1 cellular context compared by ENCODE assay signal in the genomic region with DNA sequence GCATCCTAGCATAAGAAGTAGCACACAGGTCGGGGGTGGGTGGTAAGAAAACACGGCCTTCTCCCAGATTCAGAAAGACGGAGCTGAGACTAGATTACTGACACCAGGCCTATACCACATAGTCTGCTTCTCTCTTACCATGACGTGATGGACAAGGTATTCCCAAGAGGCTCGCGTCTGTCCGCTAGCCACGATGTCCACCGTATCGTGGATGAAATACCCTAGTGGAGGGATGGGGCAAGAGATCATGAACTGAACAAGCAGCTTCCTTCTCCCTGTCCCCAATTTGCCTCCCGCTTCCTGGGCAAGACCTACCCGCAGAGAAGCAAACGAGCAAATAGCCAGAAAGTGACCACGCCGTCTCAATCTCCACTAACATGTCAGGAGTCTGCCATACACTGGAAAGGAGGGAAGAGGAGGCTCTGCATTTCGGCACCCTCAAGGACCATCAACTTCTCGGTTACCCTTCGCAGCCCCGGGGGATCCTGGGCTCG.
TF ChIP-seq lines count a peak whose summit lies in the region.

No MANE protein-coding gene starts in this region.

TF ChIP-seq in IMR-90, 13 proteins besides CTCF, POLR2A, EP300 and RAD21:
- TF ChIP-seq MXI1 (IDR thresholded peaks at IDR 0.05; ENCODE audit: borderline replicate concordance, low read depth, low read length) (no peak), NFE2L2 (IDR thresholded peaks at IDR 0.05; ENCODE audit: low read depth, low read length) (no peak), RFX5 (IDR thresholded peaks at IDR 0.05; ENCODE audit: low read depth, low read length) (no peak), CHD1 (IDR thresholded peaks at IDR 0.05; ENCODE audit: low read depth, low read length) (no peak)
